Comparison of ENCODE assay signal across 23 cellular contexts in the genomic region with DNA sequence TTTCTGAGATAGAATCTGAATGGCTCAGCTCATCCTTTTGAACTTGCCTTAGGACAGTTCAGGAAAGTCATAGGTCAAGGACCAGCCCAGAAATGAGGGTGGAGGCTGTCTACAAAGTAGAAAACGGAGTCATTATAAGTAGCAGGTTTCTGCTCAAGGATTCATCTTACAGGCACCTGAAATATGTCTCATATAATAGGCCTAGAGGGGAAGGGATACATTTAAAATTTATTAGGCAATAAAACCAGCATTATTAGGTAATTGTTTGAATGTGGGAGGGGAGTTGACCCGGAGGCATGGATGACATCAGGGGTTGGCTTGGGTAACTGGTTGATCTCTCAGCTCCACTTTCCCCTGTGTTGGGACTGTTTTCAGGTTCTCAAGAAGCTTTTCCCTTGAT.
"Had no signal": no experiment of that assay in that cellular context is flagged by ENCODE, and none has a peak within 500 bp of the region (broad histone marks: within the 10 kb centered on the region; RNA-seq: fewer than 3 reads in every experiment).

No MANE protein-coding gene starts in this region.

- H3K9ac ChIP-seq: parathyroid adenoma had no signal

- ATAC-seq: activated CD4-positive, alpha-beta T cell treated with anti-CD3 and anti-CD28 coated beads for 36 hours; activated T-cell treated with anti-CD3 and anti-CD28 coated beads, Interleukin-2, amount 50 U/mL, for 72 hours; sciatic nerve; stimulated activated memory B cell treated with anti-CD40 and anti-IgM and Interleukin-4, amounts not matched to agents 10 μg/mL and 1 μg/mL and 100 μg/mL, for 72 hours had no signal

- H3K9me3 Mint-ChIP-seq: activated B cell treated with CpG ODN at 0.5 μM for 24 hours; activated CD4-positive, alpha-beta memory T cell treated with anti-CD3 and anti-CD28 coated beads for 36 hours; activated naive CD4-positive, alpha-beta T cell treated with anti-CD3 and anti-CD28 coated beads, Interleukin-2, amount 10 ng/mL, durations not matched to agents 7 days and 5 days; activated T-cell treated with anti-CD3 and anti-CD28 coated beads, Interleukin-2, amount 50 U/mL, for 72 hours; memory B cell; nephron; stimulated activated memory B cell treated with anti-CD40 and anti-IgM and Interleukin-4, amounts not matched to agents 10 μg/mL and 1 μg/mL and 100 μg/mL, for 72 hours; T-helper 1 cell treated with Interleukin-12 subunit alpha and Interleukin-12 subunit beta and Interleukin-4 antibody, amounts not matched to agents 30 μg/mL and 1 μg/mL, for 36 hours had no signal

- H3K36me3 Mint-ChIP-seq: activated CD4-positive, alpha-beta memory T cell treated with anti-CD3 and anti-CD28 coated beads for 36 hours; activated naive CD4-positive, alpha-beta T cell treated with anti-CD3 and anti-CD28 coated beads, Interleukin-2, amount 10 ng/mL, durations not matched to agents 7 days and 5 days; memory B cell; stimulated activated memory B cell treated with anti-CD40 and anti-IgM and Interleukin-4, amounts not matched to agents 10 μg/mL and 1 μg/mL and 100 μg/mL, for 72 hours had no signal

- H3K4me3 ChIP-seq: left ventricle myocardium inferior, smooth muscle cell, stomach, suprapubic skin, tibial nerve, uterus had no signal

- H2AFZ ChIP-seq: parathyroid adenoma had no signal

- H3K27me3 ChIP-seq: stomach, suprapubic skin, tibial nerve, uterus had no signal

- H3K36me3 ChIP-seq: left ventricle myocardium inferior, stomach, suprapubic skin, tibial nerve, uterus had no signal

- H3K4me3 Mint-ChIP-seq: activated B cell treated with CpG ODN at 0.5 μM for 24 hours; activated CD4-positive, alpha-beta memory T cell treated with anti-CD3 and anti-CD28 coated beads for 36 hours; activated CD4-positive, alpha-beta T cell treated with anti-CD3 and anti-CD28 coated beads for 36 hours; activated naive CD4-positive, alpha-beta T cell treated with anti-CD3 and anti-CD28 coated beads, Interleukin-2, amount 10 ng/mL, durations not matched to agents 7 days and 5 days; activated T-cell treated with anti-CD3 and anti-CD28 coated beads, Interleukin-2, amount 50 U/mL, for 72 hours; memory B cell; nephron; stimulated activated memory B cell treated with anti-CD40 and anti-IgM and Interleukin-4, amounts not matched to agents 10 μg/mL and 1 μg/mL and 100 μg/mL, for 72 hours; T-helper 1 cell treated with Interleukin-12 subunit alpha and Interleukin-12 subunit beta and Interleukin-4 antibody, amounts not matched to agents 30 μg/mL and 1 μg/mL, for 36 hours had no signal

- H3K79me2 ChIP-seq: parathyroid adenoma had no signal

- H3K4me1 ChIP-seq: left ventricle myocardium inferior, parathyroid adenoma, suprapubic skin, uterus had no signal

- H3K9me3 ChIP-seq: left ventricle myocardium inferior, stomach, suprapubic skin, tibial nerve, uterus had no signal

- H3K4me1 Mint-ChIP-seq: activated CD4-positive, alpha-beta T cell treated with anti-CD3 and anti-CD28 coated beads for 36 hours had no signal

- H3K27ac Mint-ChIP-seq: activated B cell treated with CpG ODN at 0.5 μM for 24 hours; activated CD4-positive, alpha-beta memory T cell treated with anti-CD3 and anti-CD28 coated beads for 36 hours; activated CD4-positive, alpha-beta T cell treated with anti-CD3 and anti-CD28 coated beads for 36 hours; activated naive CD4-positive, alpha-beta T cell treated with anti-CD3 and anti-CD28 coated beads, Interleukin-2, amount 10 ng/mL, durations not matched to agents 7 days and 5 days; activated T-cell treated with anti-CD3 and anti-CD28 coated beads, Interleukin-2, amount 50 U/mL, for 72 hours; memory B cell; nephron; stimulated activated memory B cell treated with anti-CD40 and anti-IgM and Interleukin-4, amounts not matched to agents 10 μg/mL and 1 μg/mL and 100 μg/mL, for 72 hours; T-helper 1 cell treated with Interleukin-12 subunit alpha and Interleukin-12 subunit beta and Interleukin-4 antibody, amounts not matched to agents 30 μg/mL and 1 μg/mL, for 36 hours had no signal

- DNase-seq: activated B cell treated with CpG ODN at 0.5 μM for 24 hours; activated CD4-positive, alpha-beta memory T cell treated with anti-CD3 and anti-CD28 coated beads for 36 hours; activated CD4-positive, alpha-beta T cell treated with anti-CD3 and anti-CD28 coated beads for 36 hours; activated effector memory CD4-positive, alpha-beta T cell treated with Interleukin-2 at 50 U/mL for 16 hours; activated naive CD4-positive, alpha-beta T cell treated with anti-CD3 and anti-CD28 coated beads, Interleukin-2, amount 10 ng/mL, durations not matched to agents 7 days and 5 days; activated T-cell treated with anti-CD3 and anti-CD28 coated beads, Interleukin-2, amount 50 U/mL, for 72 hours; amygdala; kidney; left ventricle myocardium inferior; stimulated activated CD4-positive, alpha-beta T cell treated with anti-CD3 and anti-CD28 coated beads, Interleukin-15, amount 100 ng/mL, for 24 hours; stomach; T1000; uterus had no signal

- H3K27me3 Mint-ChIP-seq: stimulated activated memory B cell treated with anti-CD40 and anti-IgM and Interleukin-4, amounts not matched to agents 10 μg/mL and 1 μg/mL and 100 μg/mL, for 72 hours had no signal

- H3K4me2 ChIP-seq: smooth muscle cell had no signal

- H3K27ac ChIP-seq: epithelial cell of prostate, left ventricle myocardium inferior, parathyroid adenoma, stomach, suprapubic skin, tibial nerve, uterus had no signal
